Comparison of ENCODE assay signal across 9 cellular contexts in the genomic region with DNA sequence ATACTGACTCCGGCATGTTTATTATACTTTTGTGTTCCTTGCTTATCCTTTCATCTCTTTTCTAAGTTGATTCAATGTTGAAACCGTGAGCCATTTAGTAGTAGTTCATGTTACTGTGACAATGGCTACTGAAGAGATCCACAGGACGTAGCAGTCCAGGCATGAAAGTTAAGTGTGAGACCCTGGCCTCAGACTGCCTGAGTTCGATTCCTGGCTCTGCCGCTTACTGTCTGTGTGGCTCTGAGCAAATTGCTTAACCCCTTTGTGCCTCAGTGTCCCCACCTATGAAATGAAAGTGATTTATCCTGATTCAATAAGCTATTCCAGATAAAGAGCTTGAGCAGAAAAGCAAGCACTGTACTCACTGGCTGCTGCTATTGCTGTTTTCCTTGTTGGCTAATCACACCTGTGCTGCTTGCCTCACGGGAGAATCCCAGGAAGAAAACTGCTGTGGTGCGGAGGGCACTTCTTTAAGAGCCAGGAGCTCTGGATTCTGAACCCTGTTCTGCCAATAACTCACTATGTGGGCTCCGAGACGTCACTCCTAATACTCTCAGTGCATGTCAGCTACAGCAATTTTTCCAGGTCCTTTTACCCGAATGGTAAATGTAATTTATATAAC. TPM values are rescaled to one million over a fixed set of nuclear protein-coding genes. Genes with fewer than 3 reads are reported as not detected.
"Had no signal": no experiment of that assay in that cellular context is flagged by ENCODE, and none has a peak within 500 bp of the region (broad histone marks: within the 10 kb centered on the region; RNA-seq: fewer than 3 reads in every experiment).

No MANE protein-coding gene starts in this region.

- H3K4me1 Mint-ChIP-seq: IgD-negative memory B cell had no signal

- H3K4me3 ChIP-seq: K562 had no signal

- FAIRE-seq: HepG2, HTR-8/SVneo, K562 had no signal

- H3K27ac Mint-ChIP-seq: IgD-negative memory B cell had no signal

- DNase-seq: IMR-90, KBM-7 had no signal

- H3K27ac ChIP-seq: HL-60 had no signal

- ATAC-seq: HepG2, K562 had no signal

- H3K36me3 Mint-ChIP-seq: IgD-negative memory B cell had no signal

- H3K4me3 Mint-ChIP-seq: IgD-negative memory B cell had no signal

- H3K9me3 Mint-ChIP-seq: IgD-negative memory B cell had no signal

RNA-seq across cellular contexts. Expression of a gene that starts 38.4 kb away (rescaled TPM):
- total RNA-seq: HT-29, HT1080, IMR-90 had no signal
- polyA plus RNA-seq: IgD-negative memory B cell, IMR-90, K562 had no signal
